16 cellular contexts compared by ENCODE assay signal in the genomic region with DNA sequence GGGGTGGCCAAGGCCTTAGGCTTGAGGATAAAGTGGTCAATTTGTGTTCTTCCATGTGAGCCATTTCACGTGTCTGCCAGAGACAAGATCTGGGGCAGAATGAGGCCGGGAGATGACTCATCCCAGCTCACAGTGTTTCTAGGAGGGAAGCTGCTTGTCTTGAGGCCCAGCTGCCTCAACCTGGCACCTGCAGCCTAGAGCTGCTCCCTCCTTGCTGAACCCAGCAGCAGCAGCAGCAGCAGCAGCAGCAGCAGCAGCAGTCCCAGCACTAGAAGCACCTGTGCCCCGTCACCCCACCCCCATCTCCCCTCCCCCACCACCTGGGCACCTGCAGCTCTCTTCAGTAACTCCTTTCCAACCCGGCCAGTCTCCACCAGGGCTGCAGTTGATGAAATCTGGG.
DNase-seq lines count a peak whose midpoint lies in the region; ATAC-seq and TF ChIP-seq lines count a peak whose summit lies in the region.
"Had no signal": no experiment of that assay in that cellular context is flagged by ENCODE, and none has a peak within 500 bp of the region (broad histone marks: within the 10 kb centered on the region; RNA-seq: fewer than 3 reads in every experiment).

No MANE protein-coding gene starts in this region.

- no peak for ATAC-seq in omental fat pad (ENCODE audit: low FRiP score)
- ATAC-seq: A549, T-cell had no signal

- peak overlapping the region; percentile 19 for H3K27ac ChIP-seq in cingulate gyrus (ENCODE audit: low read depth, low read length)
- H3K27ac ChIP-seq: A549, ovary had no signal

- peak; percentile 9 for DNase-seq in NCI-H2107 treated with DMSO at 0.1 percent for 48 hours (lab: John Stamatoyannopoulos, UW; ENCODE audit: unreplicated experiment)
- no peak for DNase-seq in NCI-H2107 (lab: John Stamatoyannopoulos, UW)
- peak; percentile 60 for DNase-seq in NCI-H2196 (lab: John Stamatoyannopoulos, UW; ENCODE audit: unreplicated experiment)
- peak in 8 of 10 donors; percentile 36 to 90 (median 53) for DNase-seq in posterior cingulate gyrus
- no peak for DNase-seq in EL
- no peak for DNase-seq in omental fat pad (ENCODE audit: low spot score)
- no peak for DNase-seq in GM19240 (ENCODE audit: insufficient read length, low spot score)
- DNase-seq: activated CD4-positive, alpha-beta T cell treated with anti-CD3 and anti-CD28 coated beads for 48 hours; DMS79; GOT3; mesenchymal stem cell; NCI-H1092 treated with DMSO at 0.1 percent for 48 hours; ovary; T-cell had no signal

- no peak for TF ChIP-seq CTCF in omental fat pad (IDR thresholded peaks at IDR 0.05)

- intact Hi-C loops in posterior cingulate gyrus (cut with DNase I) = no loop called here

Comparison
In these comparisons a context has a peak if more than half of its experiments do, and no peak if none do; other contexts are left out.
1. DNase-seq: peak in NCI-H2107 treated with DMSO at 0.1 percent for 48 hours (single experiment), NCI-H2196 (single experiment) and posterior cingulate gyrus (8 of 10); none in NCI-H2107 (single experiment), EL (single experiment), omental fat pad (single experiment) and GM19240 (single experiment).